8 cellular contexts compared by ENCODE assay signal in genomic region chr20:44738779-44739477, GRCh38. TPM values are rescaled to one million over a fixed set of nuclear protein-coding genes. Genes with fewer than 3 reads are reported as not detected.
DNase-seq lines count a peak whose midpoint lies in the region; ATAC-seq and TF ChIP-seq lines count a peak whose summit lies in the region.

No MANE protein-coding gene starts in this region.

- peak overlapping the region; percentile 72 for H3K27ac Mint-ChIP-seq in Calu3 (ENCODE audit: unreplicated experiment)
- no peak overlapping the region for H3K27ac Mint-ChIP-seq in activated naive CD4-positive, alpha-beta T cell treated with anti-CD3 and anti-CD28 coated beads for 36 hours

- no TSS peak for BruUV-seq in Calu3 (replicated peaks; lab: Mats Ljungman, UMichigan)

- H3K36me3 Mint-ChIP-seq in Calu3 (ENCODE audit: insufficient read depth, unreplicated experiment): peaks cover 17% of the 10 kb centered on the region
- H3K36me3 Mint-ChIP-seq in activated naive CD4-positive, alpha-beta T cell treated with anti-CD3 and anti-CD28 coated beads for 36 hours (ENCODE audit: low read depth): no peaks in the 10 kb centered on the region

- H3K27me3 Mint-ChIP-seq in Calu3 (ENCODE audit: unreplicated experiment): peaks cover 30% of the 10 kb centered on the region
- H3K27me3 Mint-ChIP-seq in activated naive CD4-positive, alpha-beta T cell treated with anti-CD3 and anti-CD28 coated beads for 36 hours (ENCODE audit: low read depth): no peaks in the 10 kb centered on the region

- intact Hi-C loops in Calu3 (cut with micrococcal nuclease; ENCODE audit: unreplicated experiment) (loop anchor here (10.0 kb wide), 1 partner anchor 524 kb away; the partner anchor contains the start of gene OSER1), posterior cingulate gyrus (cut with DNase I) (no loop called here)
- intact Hi-C loops in activated naive CD4-positive, alpha-beta T cell treated with anti-CD3 and anti-CD28 coated beads for 36 hours (cut with micrococcal nuclease): loop anchor here (10.0 kb wide), 1 partner anchor 244 kb away; no protein-coding TSS in a partner anchor

- ATAC-seq in HG03442 (IDR thresholded peaks at IDR 0.05; ENCODE audit: unreplicated experiment) (peak; percentile 42), GM19023 (IDR thresholded peaks at IDR 0.05; ENCODE audit: unreplicated experiment) (no peak), HG03159 (IDR thresholded peaks at IDR 0.05; ENCODE audit: unreplicated experiment) (no peak)

- DNase-seq in Calu3 (peak; percentile 89), NOMO-1 (lab: John Stamatoyannopoulos, UW; ENCODE audit: unreplicated experiment in 2 of 2) (peak; percentile 9 to 56), globus pallidus (ENCODE audit: low spot score) (peak; percentile 87), posterior cingulate gyrus (peak; percentile 48 to 96 (median 74))
- peak; percentile 81 for DNase-seq in activated naive CD4-positive, alpha-beta T cell treated with anti-CD3 and anti-CD28 coated beads for 36 hours

- H3K9me3 Mint-ChIP-seq in Calu3 (ENCODE audit: low read depth, unreplicated experiment): no peaks in the 10 kb centered on the region
- no peaks in the 10 kb centered on the region for H3K9me3 Mint-ChIP-seq in activated naive CD4-positive, alpha-beta T cell treated with anti-CD3 and anti-CD28 coated beads for 36 hours

- H3K4me3 Mint-ChIP-seq in Calu3 (ENCODE audit: low read depth, unreplicated experiment): peak overlapping the region; percentile 57
- H3K4me3 Mint-ChIP-seq in activated naive CD4-positive, alpha-beta T cell treated with anti-CD3 and anti-CD28 coated beads for 36 hours: peak overlapping the region; percentile 58

- no peak for TF ChIP-seq CTCF in Calu3 (IDR thresholded peaks at IDR 0.05; ENCODE audit: unreplicated experiment)

- peaks cover 31% of the 10 kb centered on the region for H3K4me1 Mint-ChIP-seq in Calu3 (ENCODE audit: low read depth, unreplicated experiment)
- peaks cover 13% of the 10 kb centered on the region for H3K4me1 Mint-ChIP-seq in activated naive CD4-positive, alpha-beta T cell treated with anti-CD3 and anti-CD28 coated beads for 36 hours (ENCODE audit: low read depth)

- CTCF ChIA-PET in Calu3 (lab: Charles Lee): interaction anchor here (0.5 to 1.5 kb wide), 6 partner anchors 9 to 466 kb away, joined by 3 to 9 read pairs (median 6); partner anchors contain the start of gene PABPC1L
- CTCF ChIA-PET in activated naive CD4-positive, alpha-beta T cell treated with anti-CD3 and anti-CD28 coated beads for 36 hours (lab: Charles Lee): interaction anchor here (3.4 kb wide), 1 partner anchor 54 kb away, joined by 19 read pairs; no protein-coding TSS in a partner anchor

RNA-seq across cellular contexts. Expression of gene KCNK15, which starts 6.7 kb away (rescaled TPM):
- 1.5 and 4.8 TPM in 2 replicates for total RNA-seq in Calu3 (2022)
- total RNA-seq in activated naive CD4-positive, alpha-beta T cell treated with anti-CD3 and anti-CD28 coated beads for 36 hours: 1 to 10 TPM in 1 of 2 experiments, under 1 TPM in 1; 0.96 to 1.0 TPM

RNA-seq across cellular contexts. Expression of gene CCN5, which starts 23.8 kb away (rescaled TPM):
- total RNA-seq in Calu3 (2022): 0.94 and 1.9 TPM in 2 replicates
- not detected for total RNA-seq in activated naive CD4-positive, alpha-beta T cell treated with anti-CD3 and anti-CD28 coated beads for 36 hours

Comparison
In these comparisons a context has a peak if more than half of its experiments do, and no peak if none do; other contexts are left out.
1. DNase-seq: peak in every context shown above with its lines; median percentile 89 in Calu3; 87 in globus pallidus; 81 in activated naive CD4-positive, alpha-beta T cell treated with anti-CD3 and anti-CD28 coated beads for 36 hours; 74 in posterior cingulate gyrus; 32 in NOMO-1.